Comparison of ENCODE assay signal across 1 cellular context in the genomic region with DNA sequence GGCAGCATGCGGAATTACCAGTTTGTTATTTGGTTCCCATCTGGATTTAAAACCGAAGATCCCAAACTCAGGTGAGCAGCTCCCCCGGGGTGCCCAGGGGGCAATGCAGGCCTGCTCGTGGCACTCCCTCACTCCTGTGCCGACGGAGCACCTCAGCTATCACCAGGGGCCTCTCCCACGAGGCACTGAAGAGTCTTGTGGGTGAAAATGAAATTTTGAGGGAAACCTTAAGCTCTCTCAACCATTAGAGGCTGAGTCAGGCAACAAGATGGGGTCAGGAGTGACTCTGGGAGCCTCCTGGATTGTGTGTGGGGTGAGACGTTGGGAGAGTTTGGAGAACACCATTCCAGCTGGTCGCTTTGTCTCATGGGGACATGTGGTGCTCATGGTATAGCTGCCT.
TF ChIP-seq lines count a peak whose summit lies in the region.

No MANE protein-coding gene starts in this region.

TF ChIP-seq in GM12878, 131 proteins besides CTCF, POLR2A, EP300 and RAD21 (continued from another document and continues in another):
- TF ChIP-seq POU2F2 (IDR thresholded peaks at IDR 0.05; ENCODE audit: borderline replicate concordance, low read depth, low read length) (no peak), PAX5 (IDR thresholded peaks at IDR 0.05; ENCODE audit: borderline replicate concordance, low read depth, low read length) (peak; percentile 47; the same call in 1 of the 2 replicates), ZBTB4 (CRISPR knock-in tag; IDR thresholded peaks at IDR 0.05) (no peak), TBL1XR1 (IDR thresholded peaks at IDR 0.05; ENCODE audit: low read depth, low read length) (no peak), ZZZ3 (IDR thresholded peaks at IDR 0.05; ENCODE audit: control insufficient read depth, insufficient read length, low read depth) (no peak), MYB (IDR thresholded peaks at IDR 0.05; ENCODE audit: borderline replicate concordance, low read depth, low read length) (no peak), KDM1A (IDR thresholded peaks at IDR 0.05; ENCODE audit: borderline replicate concordance) (no peak), MTA2 (IDR thresholded peaks at IDR 0.05; ENCODE audit: low read depth) (peak; percentile 59; the same call in 1 of the 2 replicates), NRF1 (conservative IDR thresholded peaks at IDR 0.05; ENCODE audit: low read depth, low read length) (no peak), YY1 (IDR thresholded peaks at IDR 0.05; ENCODE audit: low read depth, low read length) (peak; percentile 82), PAX8 (IDR thresholded peaks at IDR 0.05) (no peak), SIN3A (IDR thresholded peaks at IDR 0.05; ENCODE audit: low read depth, low read length) (no peak), BMI1 (IDR thresholded peaks at IDR 0.05; ENCODE audit: borderline replicate concordance) (no peak), BCL11A (IDR thresholded peaks at IDR 0.05; ENCODE audit: low read depth, low read length) (peak; percentile 39; the same call in 1 of the 2 replicates), TCF7 (IDR thresholded peaks at IDR 0.05; ENCODE audit: borderline replicate concordance) (no peak), SMC3 (IDR thresholded peaks at IDR 0.05; ENCODE audit: borderline replicate concordance, low read length) (peak; percentile 42; the same call in 1 of the 2 replicates), KAT2A (conservative IDR thresholded peaks at IDR 0.05; ENCODE audit: control insufficient read depth, low read depth, low read length) (no peak), SRF (IDR thresholded peaks at IDR 0.05; ENCODE audit: low read depth in 2 of 2, low read length in 2 of 2) (no peak), JUND (IDR thresholded peaks at IDR 0.05; ENCODE audit: low read depth, low read length) (no peak), PML (IDR thresholded peaks at IDR 0.05; ENCODE audit: low read length) (no peak), RELA (IDR thresholded peaks at IDR 0.05; ENCODE audit: borderline replicate concordance, partially characterized antibody) (no peak), FOS (IDR thresholded peaks at IDR 0.05; ENCODE audit: borderline replicate concordance, extremely low read depth, insufficient read length) (no peak), IKZF1 (conservative IDR thresholded peaks at IDR 0.05) (peak; percentile 88), RAD51 (IDR thresholded peaks at IDR 0.05) (no peak), HDAC6 (IDR thresholded peaks at IDR 0.05; ENCODE audit: unreplicated experiment) (no peak), SREBF1 (IDR thresholded peaks at IDR 0.05; ENCODE audit: low read length) (no peak), CHD4 (IDR thresholded peaks at IDR 0.05) (no peak), EED (IDR thresholded peaks at IDR 0.05; ENCODE audit: low read depth) (peak; percentile 93), BCLAF1 (IDR thresholded peaks at IDR 0.05) (no peak), GATAD2B (conservative IDR thresholded peaks at IDR 0.05; ENCODE audit: low read depth) (peak; percentile 73; the same call in 1 of the 2 replicates), SREBF2 (IDR thresholded peaks at IDR 0.05; ENCODE audit: low read length) (no peak), NR2F1 (conservative IDR thresholded peaks at IDR 0.05) (peak; percentile 48; the same call in 1 of the 2 replicates), GABPA (IDR thresholded peaks at IDR 0.05; ENCODE audit: low read depth) (no peak), CBX3 (IDR thresholded peaks at IDR 0.05; ENCODE audit: borderline replicate concordance, low read depth) (no peak), SKIL (IDR thresholded peaks at IDR 0.05; ENCODE audit: low read depth, poor library complexity, severe bottlenecking) (no peak)
- TF ChIP-seq, protein P1, sequence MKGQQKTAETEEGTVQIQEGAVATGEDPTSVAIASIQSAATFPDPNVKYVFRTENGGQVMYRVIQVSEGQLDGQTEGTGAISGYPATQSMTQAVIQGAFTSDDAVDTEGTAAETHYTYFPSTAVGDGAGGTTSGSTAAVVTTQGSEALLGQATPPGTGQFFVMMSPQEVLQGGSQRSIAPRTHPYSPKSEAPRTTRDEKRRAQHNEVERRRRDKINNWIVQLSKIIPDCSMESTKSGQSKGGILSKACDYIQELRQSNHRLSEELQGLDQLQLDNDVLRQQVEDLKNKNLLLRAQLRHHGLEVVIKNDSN (IDR thresholded peaks at IDR 0.05; ENCODE audit: borderline replicate concordance, extremely low read length, insufficient read depth, low read depth, low read length), result no peak
- TF ChIP-seq, protein P2, sequence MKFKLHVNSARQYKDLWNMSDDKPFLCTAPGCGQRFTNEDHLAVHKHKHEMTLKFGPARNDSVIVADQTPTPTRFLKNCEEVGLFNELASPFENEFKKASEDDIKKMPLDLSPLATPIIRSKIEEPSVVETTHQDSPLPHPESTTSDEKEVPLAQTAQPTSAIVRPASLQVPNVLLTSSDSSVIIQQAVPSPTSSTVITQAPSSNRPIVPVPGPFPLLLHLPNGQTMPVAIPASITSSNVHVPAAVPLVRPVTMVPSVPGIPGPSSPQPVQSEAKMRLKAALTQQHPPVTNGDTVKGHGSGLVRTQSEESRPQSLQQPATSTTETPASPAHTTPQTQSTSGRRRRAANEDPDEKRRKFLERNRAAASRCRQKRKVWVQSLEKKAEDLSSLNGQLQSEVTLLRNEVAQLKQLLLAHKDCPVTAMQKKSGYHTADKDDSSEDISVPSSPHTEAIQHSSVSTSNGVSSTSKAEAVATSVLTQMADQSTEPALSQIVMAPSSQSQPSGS (IDR thresholded peaks at IDR 0.05; ENCODE audit: low read length), result peak; percentile 16; the same call in 1 of the 2 replicates
- TF ChIP-seq, protein P3, sequence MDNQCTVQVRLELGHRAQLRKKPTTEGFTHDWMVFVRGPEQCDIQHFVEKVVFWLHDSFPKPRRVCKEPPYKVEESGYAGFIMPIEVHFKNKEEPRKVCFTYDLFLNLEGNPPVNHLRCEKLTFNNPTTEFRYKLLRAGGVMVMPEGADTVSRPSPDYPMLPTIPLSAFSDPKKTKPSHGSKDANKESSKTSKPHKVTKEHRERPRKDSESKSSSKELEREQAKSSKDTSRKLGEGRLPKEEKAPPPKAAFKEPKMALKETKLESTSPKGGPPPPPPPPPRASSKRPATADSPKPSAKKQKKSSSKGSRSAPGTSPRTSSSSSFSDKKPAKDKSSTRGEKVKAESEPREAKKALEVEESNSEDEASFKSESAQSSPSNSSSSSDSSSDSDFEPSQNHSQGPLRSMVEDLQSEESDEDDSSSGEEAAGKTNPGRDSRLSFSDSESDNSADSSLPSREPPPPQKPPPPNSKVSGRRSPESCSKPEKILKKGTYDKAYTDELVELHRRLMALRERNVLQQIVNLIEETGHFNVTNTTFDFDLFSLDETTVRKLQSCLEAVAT (IDR thresholded peaks at IDR 0.05), result peak; percentile 37; the same call in 1 of the 2 replicates
- TF ChIP-seq, protein P4, sequence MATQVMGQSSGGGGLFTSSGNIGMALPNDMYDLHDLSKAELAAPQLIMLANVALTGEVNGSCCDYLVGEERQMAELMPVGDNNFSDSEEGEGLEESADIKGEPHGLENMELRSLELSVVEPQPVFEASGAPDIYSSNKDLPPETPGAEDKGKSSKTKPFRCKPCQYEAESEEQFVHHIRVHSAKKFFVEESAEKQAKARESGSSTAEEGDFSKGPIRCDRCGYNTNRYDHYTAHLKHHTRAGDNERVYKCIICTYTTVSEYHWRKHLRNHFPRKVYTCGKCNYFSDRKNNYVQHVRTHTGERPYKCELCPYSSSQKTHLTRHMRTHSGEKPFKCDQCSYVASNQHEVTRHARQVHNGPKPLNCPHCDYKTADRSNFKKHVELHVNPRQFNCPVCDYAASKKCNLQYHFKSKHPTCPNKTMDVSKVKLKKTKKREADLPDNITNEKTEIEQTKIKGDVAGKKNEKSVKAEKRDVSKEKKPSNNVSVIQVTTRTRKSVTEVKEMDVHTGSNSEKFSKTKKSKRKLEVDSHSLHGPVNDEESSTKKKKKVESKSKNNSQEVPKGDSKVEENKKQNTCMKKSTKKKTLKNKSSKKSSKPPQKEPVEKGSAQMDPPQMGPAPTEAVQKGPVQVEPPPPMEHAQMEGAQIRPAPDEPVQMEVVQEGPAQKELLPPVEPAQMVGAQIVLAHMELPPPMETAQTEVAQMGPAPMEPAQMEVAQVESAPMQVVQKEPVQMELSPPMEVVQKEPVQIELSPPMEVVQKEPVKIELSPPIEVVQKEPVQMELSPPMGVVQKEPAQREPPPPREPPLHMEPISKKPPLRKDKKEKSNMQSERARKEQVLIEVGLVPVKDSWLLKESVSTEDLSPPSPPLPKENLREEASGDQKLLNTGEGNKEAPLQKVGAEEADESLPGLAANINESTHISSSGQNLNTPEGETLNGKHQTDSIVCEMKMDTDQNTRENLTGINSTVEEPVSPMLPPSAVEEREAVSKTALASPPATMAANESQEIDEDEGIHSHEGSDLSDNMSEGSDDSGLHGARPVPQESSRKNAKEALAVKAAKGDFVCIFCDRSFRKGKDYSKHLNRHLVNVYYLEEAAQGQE (IDR thresholded peaks at IDR 0.05; ENCODE audit: low read depth, low read length), result no peak
- TF ChIP-seq, protein P5, sequence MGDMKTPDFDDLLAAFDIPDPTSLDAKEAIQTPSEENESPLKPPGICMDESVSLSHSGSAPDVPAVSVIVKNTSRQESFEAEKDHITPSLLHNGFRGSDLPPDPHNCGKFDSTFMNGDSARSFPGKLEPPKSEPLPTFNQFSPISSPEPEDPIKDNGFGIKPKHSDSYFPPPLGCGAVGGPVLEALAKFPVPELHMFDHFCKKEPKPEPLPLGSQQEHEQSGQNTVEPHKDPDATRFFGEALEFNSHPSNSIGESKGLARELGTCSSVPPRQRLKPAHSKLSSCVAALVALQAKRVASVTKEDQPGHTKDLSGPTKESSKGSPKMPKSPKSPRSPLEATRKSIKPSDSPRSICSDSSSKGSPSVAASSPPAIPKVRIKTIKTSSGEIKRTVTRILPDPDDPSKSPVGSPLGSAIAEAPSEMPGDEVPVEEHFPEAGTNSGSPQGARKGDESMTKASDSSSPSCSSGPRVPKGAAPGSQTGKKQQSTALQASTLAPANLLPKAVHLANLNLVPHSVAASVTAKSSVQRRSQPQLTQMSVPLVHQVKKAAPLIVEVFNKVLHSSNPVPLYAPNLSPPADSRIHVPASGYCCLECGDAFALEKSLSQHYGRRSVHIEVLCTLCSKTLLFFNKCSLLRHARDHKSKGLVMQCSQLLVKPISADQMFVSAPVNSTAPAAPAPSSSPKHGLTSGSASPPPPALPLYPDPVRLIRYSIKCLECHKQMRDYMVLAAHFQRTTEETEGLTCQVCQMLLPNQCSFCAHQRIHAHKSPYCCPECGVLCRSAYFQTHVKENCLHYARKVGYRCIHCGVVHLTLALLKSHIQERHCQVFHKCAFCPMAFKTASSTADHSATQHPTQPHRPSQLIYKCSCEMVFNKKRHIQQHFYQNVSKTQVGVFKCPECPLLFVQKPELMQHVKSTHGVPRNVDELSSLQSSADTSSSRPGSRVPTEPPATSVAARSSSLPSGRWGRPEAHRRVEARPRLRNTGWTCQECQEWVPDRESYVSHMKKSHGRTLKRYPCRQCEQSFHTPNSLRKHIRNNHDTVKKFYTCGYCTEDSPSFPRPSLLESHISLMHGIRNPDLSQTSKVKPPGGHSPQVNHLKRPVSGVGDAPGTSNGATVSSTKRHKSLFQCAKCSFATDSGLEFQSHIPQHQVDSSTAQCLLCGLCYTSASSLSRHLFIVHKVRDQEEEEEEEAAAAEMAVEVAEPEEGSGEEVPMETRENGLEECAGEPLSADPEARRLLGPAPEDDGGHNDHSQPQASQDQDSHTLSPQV (IDR thresholded peaks at IDR 0.05), result peak; percentile 85; the same call in 1 of the 2 replicates
